In the genomic region with DNA sequence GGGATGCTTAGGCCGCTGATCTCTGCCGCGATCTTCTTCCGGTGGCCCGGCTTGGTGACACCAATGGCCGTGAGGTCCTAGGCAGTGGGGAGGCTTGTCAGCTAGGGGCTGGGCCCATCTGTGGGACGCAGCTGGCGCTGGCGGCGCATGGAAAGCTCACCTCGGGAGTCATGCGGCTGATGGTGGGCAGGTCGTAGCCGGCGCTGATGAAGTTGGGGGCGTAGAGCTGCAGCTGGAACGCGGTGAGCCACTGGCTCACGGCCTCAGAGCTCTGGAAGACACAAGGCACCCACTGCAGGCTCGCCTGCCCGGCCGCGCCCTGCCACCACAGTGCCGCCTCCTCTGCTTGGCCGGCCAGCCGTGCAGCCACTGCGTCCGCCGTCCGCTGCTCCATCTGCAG, we compare ENCODE assay signal across 1 cellular context.
TF ChIP-seq lines count a peak whose summit lies in the region.

No MANE protein-coding gene starts in this region.

TF ChIP-seq in GM12878, 131 proteins besides CTCF, POLR2A, EP300 and RAD21:
- no peak for TF ChIP-seq KLF5 (IDR thresholded peaks at IDR 0.05; ENCODE audit: partially characterized antibody)
